Comparison of ENCODE assay signal across 2 cellular contexts in the genomic region with DNA sequence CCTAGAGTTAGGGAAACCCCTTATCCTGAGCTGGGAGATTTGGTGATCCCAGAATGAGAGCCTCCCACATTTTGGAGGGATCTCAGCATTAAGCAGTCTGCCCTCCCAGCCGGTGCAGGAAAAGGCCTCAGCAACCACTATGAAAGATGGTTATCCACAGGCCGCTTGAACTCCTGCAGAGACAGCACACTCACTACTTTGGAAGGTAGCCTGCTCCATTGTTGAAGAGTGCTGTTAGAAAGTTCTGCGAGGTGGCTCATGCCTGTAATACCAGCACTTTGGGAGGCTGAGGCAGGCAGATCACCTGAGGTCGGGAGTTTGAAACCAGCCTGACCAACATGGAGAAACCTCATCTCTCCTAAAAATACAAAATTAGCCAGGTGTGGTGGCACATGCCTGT. TPM values are rescaled to one million over a fixed set of nuclear protein-coding genes. Genes with fewer than 3 reads are reported as not detected.
"Had no signal": no experiment of that assay in that cellular context is flagged by ENCODE, and none has a peak within 500 bp of the region (broad histone marks: within the 10 kb centered on the region; RNA-seq: fewer than 3 reads in every experiment).

No MANE protein-coding gene starts in this region.

RNA-seq across cellular contexts. Expression of a gene that starts 48.8 kb away (rescaled TPM):
- total RNA-seq: activated CD4-positive, alpha-beta memory T cell treated with anti-CD3 and anti-CD28 coated beads, Interleukin-2, amount 10 ng/mL, durations not matched to agents 7 days and 5 days; activated CD4-positive, alpha-beta T cell treated with anti-CD3 and anti-CD28 coated beads, Interleukin-2, amount 10 ng/mL, durations not matched to agents 7 days and 5 days had no signal
